Comparison of ENCODE assay signal across 25 cellular contexts in genomic region chr11:86186420-86186819, GRCh38.
"Had no signal": no experiment of that assay in that cellular context is flagged by ENCODE, and none has a peak within 500 bp of the region (broad histone marks: within the 10 kb centered on the region; RNA-seq: fewer than 3 reads in every experiment).

No MANE protein-coding gene starts in this region.

- H3K27me3 ChIP-seq: adrenal gland, foreskin keratinocyte, right atrium auricular region, stomach, suprapubic skin, tibial nerve had no signal

- H3K27ac ChIP-seq: adrenal gland, foreskin keratinocyte, stomach, suprapubic skin, WERI-Rb-1 had no signal

- H3K9me3 Mint-ChIP-seq: activated naive CD4-positive, alpha-beta T cell treated with anti-CD3 and anti-CD28 coated beads for 36 hours; activated naive CD8-positive, alpha-beta T cell treated with anti-CD3 and anti-CD28 coated beads for 36 hours; brain; naive B cell; stimulated activated memory B cell treated with anti-CD40 and anti-IgM and Interleukin-4, amounts not matched to agents 10 μg/mL and 1 μg/mL and 100 μg/mL, for 72 hours had no signal

- H3K9me3 ChIP-seq: adrenal gland, right atrium auricular region, stomach, suprapubic skin, tibial nerve had no signal

- H3K4me3 Mint-ChIP-seq: activated naive CD4-positive, alpha-beta T cell treated with anti-CD3 and anti-CD28 coated beads for 36 hours; activated naive CD8-positive, alpha-beta T cell treated with anti-CD3 and anti-CD28 coated beads for 36 hours; activated T-helper 1 cell treated with anti-CD3 and anti-CD28 coated beads, Interleukin-12 subunit alpha, Interleukin-12 subunit beta, Interleukin-2, Interleukin-4 antibody, amounts not matched to agents 30 ng/mL and 10 ng/mL and 1 ng/mL, durations not matched to agents 14 hours and 24 hours and 36 hours; brain; naive B cell; stimulated activated memory B cell treated with anti-CD40 and anti-IgM and Interleukin-4, amounts not matched to agents 10 μg/mL and 1 μg/mL and 100 μg/mL, for 72 hours had no signal

- H3K27me3 Mint-ChIP-seq: brain; naive B cell; stimulated activated memory B cell treated with anti-CD40 and anti-IgM and Interleukin-4, amounts not matched to agents 10 μg/mL and 1 μg/mL and 100 μg/mL, for 72 hours had no signal

- H3K27ac Mint-ChIP-seq: activated naive CD4-positive, alpha-beta T cell treated with anti-CD3 and anti-CD28 coated beads for 36 hours; activated naive CD8-positive, alpha-beta T cell treated with anti-CD3 and anti-CD28 coated beads for 36 hours; activated T-helper 1 cell treated with anti-CD3 and anti-CD28 coated beads, Interleukin-12 subunit alpha, Interleukin-12 subunit beta, Interleukin-2, Interleukin-4 antibody, amounts not matched to agents 30 ng/mL and 10 ng/mL and 1 ng/mL, durations not matched to agents 14 hours and 24 hours and 36 hours; naive B cell; stimulated activated memory B cell treated with anti-CD40 and anti-IgM and Interleukin-4, amounts not matched to agents 10 μg/mL and 1 μg/mL and 100 μg/mL, for 72 hours had no signal

- H3K36me3 ChIP-seq: adrenal gland, right atrium auricular region, stomach, suprapubic skin, tibial nerve, WERI-Rb-1 had no signal

- H3K4me1 Mint-ChIP-seq: brain, naive B cell had no signal

- ATAC-seq: activated CD4-positive, CD25-positive, alpha-beta regulatory T cell treated with anti-CD3 and anti-CD28 coated beads, Interleukin-2, amount 50 U/mL, for 24 hours; foreskin keratinocyte; stimulated activated memory B cell treated with anti-CD40 and anti-IgM and Interleukin-4, amounts not matched to agents 10 μg/mL and 1 μg/mL and 100 μg/mL, for 72 hours had no signal

- H3K4me3 ChIP-seq: adrenal gland, right atrium auricular region, stomach, suprapubic skin, tibial nerve had no signal

- DNase-seq: activated CD4-positive, alpha-beta T cell treated with anti-CD3 and anti-CD28 coated beads for 48 hours; activated CD4-positive, alpha-beta T cell treated with anti-CD3 and anti-CD28 coated beads, Interleukin-2, amount 50 U/mL, for 48 hours; activated CD8-positive, alpha-beta memory T cell treated with anti-CD3 and anti-CD28 coated beads, Interleukin-2, amount 50 U/mL, for 4 hours; activated effector memory CD4-positive, alpha-beta T cell treated with anti-CD3 and anti-CD28 coated beads, Interleukin-2, amount 50 U/mL, for 16 hours; activated naive CD4-positive, alpha-beta T cell treated with anti-CD3 and anti-CD28 coated beads for 36 hours; activated naive CD8-positive, alpha-beta T cell treated with anti-CD3 and anti-CD28 coated beads for 36 hours; activated T-cell treated with anti-CD3 and anti-CD28 coated beads, Interleukin-2, amount 50 U/mL, for 1 hour; adrenal gland; aorta; caudate nucleus; foreskin keratinocyte; mammary epithelial cell; naive B cell; nucleus accumbens; stimulated activated CD4-positive, alpha-beta T cell treated with anti-CD3 and anti-CD28 coated beads, Interleukin-4, amount 100 ng/mL, for 4 hours; stimulated activated CD8-positive, alpha-beta memory T cell treated with anti-CD3 and anti-CD28 coated beads, Interleukin-4, amount 100 ng/mL, for 48 hours; stomach; WERI-Rb-1 had no signal

- H3K4me1 ChIP-seq: adrenal gland, suprapubic skin had no signal

- H3K36me3 Mint-ChIP-seq: brain; naive B cell; stimulated activated memory B cell treated with anti-CD40 and anti-IgM and Interleukin-4, amounts not matched to agents 10 μg/mL and 1 μg/mL and 100 μg/mL, for 72 hours had no signal
